In genomic region chr20:3932277-3933073, GRCh38 we compare ENCODE assay signal across 9 cellular contexts. TPM values are rescaled to one million over a fixed set of nuclear protein-coding genes. Genes with fewer than 3 reads are reported as not detected.
DNase-seq lines count a peak whose midpoint lies in the region; ATAC-seq and TF ChIP-seq lines count a peak whose summit lies in the region.
"Had no signal": no experiment of that assay in that cellular context is flagged by ENCODE, and none has a peak within 500 bp of the region (broad histone marks: within the 10 kb centered on the region; RNA-seq: fewer than 3 reads in every experiment).

No MANE protein-coding gene starts in this region.

- peak overlapping the region; percentile 21 for H3K4me3 Mint-ChIP-seq in activated CD4-positive, alpha-beta T cell treated with anti-CD3 and anti-CD28 coated beads for 36 hours

- intact Hi-C loops in activated CD4-positive, alpha-beta T cell treated with anti-CD3 and anti-CD28 coated beads for 36 hours (cut with DNase I, micrococcal nuclease) = no loop called here

- peaks cover 46 to 75% of the 10 kb centered on the region in 2 donors for H3K4me1 ChIP-seq in thoracic aorta (ENCODE audit: control insufficient read depth in 1 of 2, low read depth in 2 of 2)

- peak overlapping the region; percentile 67 for H3K4me3 ChIP-seq in thoracic aorta

- no peak for DNase-seq in activated CD4-positive, alpha-beta T cell treated with anti-CD3 and anti-CD28 coated beads for 36 hours
- DNase-seq in activated CD4-positive, alpha-beta T cell treated with anti-CD3 and anti-CD28 coated beads for 48 hours = no peak
- peak; percentile 41 for DNase-seq in amniotic epithelial cell (ENCODE audit: low read depth)
- no peak for DNase-seq in thoracic aorta (ENCODE audit: low spot score)
- no peak for DNase-seq in activated gamma-delta T cell (lab: John Stamatoyannopoulos, UW)
- no peak for DNase-seq in stimulated activated CD8-positive, alpha-beta memory T cell treated with anti-CD3 and anti-CD28 coated beads, Interleukin-4, amount 100 ng/mL, for 48 hours
- DNase-seq in Ammon's horn (ENCODE audit: low spot score) = no peak
- DNase-seq: stimulated activated CD4-positive, alpha-beta T cell treated with anti-CD3 and anti-CD28 coated beads, Interleukin-2, amount 100 ng/mL, for 48 hours had no signal

- peaks cover 24% of the 10 kb centered on the region for H3K4me1 Mint-ChIP-seq in activated CD4-positive, alpha-beta T cell treated with anti-CD3 and anti-CD28 coated beads for 36 hours

- peaks cover 2% of the 10 kb centered on the region for H3K36me3 ChIP-seq in thoracic aorta

- H3K27ac ChIP-seq in layer of hippocampus (ENCODE audit: low read depth, low read length) (peak overlapping the region; percentile 5), thoracic aorta (peak overlapping the region; percentile 66 to 71)

- H3K9me3 Mint-ChIP-seq in activated CD4-positive, alpha-beta T cell treated with anti-CD3 and anti-CD28 coated beads for 36 hours (ENCODE audit: low read depth) = no peaks in the 10 kb centered on the region

- no peak for ATAC-seq in activated CD4-positive, alpha-beta T cell treated with anti-CD3 and anti-CD28 coated beads for 36 hours
- peak; percentile 29 for ATAC-seq in thoracic aorta (ENCODE audit: insufficient number of reproducible peaks, low FRiP score, low read depth)

- no peaks in the 10 kb centered on the region for H3K27me3 Mint-ChIP-seq in activated CD4-positive, alpha-beta T cell treated with anti-CD3 and anti-CD28 coated beads for 36 hours

- peak overlapping the region; percentile 62 for H3K27ac Mint-ChIP-seq in activated CD4-positive, alpha-beta T cell treated with anti-CD3 and anti-CD28 coated beads for 36 hours

- TF ChIP-seq CTCF in thoracic aorta (IDR thresholded peaks at IDR 0.05) = no peak

- no peaks in the 10 kb centered on the region for H3K9me3 ChIP-seq in thoracic aorta

- POLR2A ChIA-PET in activated CD4-positive, alpha-beta T cell treated with anti-CD3 and anti-CD28 coated beads for 36 hours (lab: Charles Lee) = no interaction called here

- H3K36me3 Mint-ChIP-seq in activated CD4-positive, alpha-beta T cell treated with anti-CD3 and anti-CD28 coated beads for 36 hours (ENCODE audit: low read depth) = peaks cover 8% of the 10 kb centered on the region

- H3K27me3 ChIP-seq in layer of hippocampus (ENCODE audit: control insufficient read depth, insufficient read depth, low read length) = no peaks in the 10 kb centered on the region
- no peaks in the 10 kb centered on the region for H3K27me3 ChIP-seq in thoracic aorta (replicated peaks; ENCODE audit: insufficient read depth)

- CTCF ChIA-PET in activated CD4-positive, alpha-beta T cell treated with anti-CD3 and anti-CD28 coated beads for 36 hours (lab: Charles Lee) = interaction anchor here (1.6 kb wide), 1 partner anchor 153 kb away, joined by 5 read pairs; no protein-coding TSS in a partner anchor

RNA-seq across cellular contexts. Expression of gene PANK2, which starts 43.3 kb away (rescaled TPM):
- 10 to 100 TPM; 37.2 to 50.2 TPM for total RNA-seq in activated CD4-positive, alpha-beta T cell treated with anti-CD3 and anti-CD28 coated beads for 36 hours
- 100 to 1,000 TPM in 1 of 2 donors, 10 to 100 TPM in 1; 58.3 to 113 TPM for total RNA-seq in thoracic aorta
